Comparison of ENCODE assay signal across 9 cellular contexts in genomic region chr5:100731768-100732167, GRCh38.
DNase-seq lines count a peak whose midpoint lies in the region; ATAC-seq, FAIRE-seq and TF ChIP-seq lines count a peak whose summit lies in the region.
"Had no signal": no experiment of that assay in that cellular context is flagged by ENCODE, and none has a peak within 500 bp of the region (broad histone marks: within the 10 kb centered on the region; RNA-seq: fewer than 3 reads in every experiment).

No MANE protein-coding gene starts in this region.

- peak; percentile 39 for TF ChIP-seq POLR2A in GM19099 (IDR thresholded peaks at IDR 0.05; ENCODE audit: extremely low read depth, insufficient read length, low read depth)

- DNase-seq in DMS53 (lab: John Stamatoyannopoulos, UW) (peak; percentile 59), urothelium cell line (ENCODE audit: low spot score) (peak; percentile 8), GDM1 (lab: John Stamatoyannopoulos, UW) (no peak), HK-2 (ENCODE audit: unreplicated experiment) (no peak)
- DNase-seq in activated CD8-positive, alpha-beta T cell treated with anti-CD3 and anti-CD28 coated beads for 36 hours = peak; percentile 7
- DNase-seq in stimulated activated CD4-positive, alpha-beta T cell treated with anti-CD3 and anti-CD28 coated beads, Interleukin-1b, Interleukin-23, amount 100 ng/mL, for 48 hours = no peak
- DNase-seq: IMR-90 had no signal

- peak; percentile 96 for ATAC-seq in HG03108 (IDR thresholded peaks at IDR 0.05; ENCODE audit: unreplicated experiment)
- ATAC-seq in activated CD8-positive, alpha-beta T cell treated with anti-CD3 and anti-CD28 coated beads for 36 hours = peak; percentile 92

- TF ChIP-seq CTCF in activated CD8-positive, alpha-beta T cell treated with anti-CD3 and anti-CD28 coated beads for 36 hours (IDR thresholded peaks at IDR 0.05) = no peak

- intact Hi-C loops in activated CD8-positive, alpha-beta T cell treated with anti-CD3 and anti-CD28 coated beads for 36 hours (cut with micrococcal nuclease) = no loop called here

- no peak for FAIRE-seq in urothelium cell line (lab: Jason Lieb, UNC)

- H3K9me3 Mint-ChIP-seq in activated CD8-positive, alpha-beta T cell treated with anti-CD3 and anti-CD28 coated beads for 36 hours = no peaks in the 10 kb centered on the region

- H3K36me3 Mint-ChIP-seq in activated CD8-positive, alpha-beta T cell treated with anti-CD3 and anti-CD28 coated beads for 36 hours (ENCODE audit: low read depth) = no peaks in the 10 kb centered on the region

- peaks cover 8% of the 10 kb centered on the region for H3K4me1 Mint-ChIP-seq in activated CD8-positive, alpha-beta T cell treated with anti-CD3 and anti-CD28 coated beads for 36 hours (ENCODE audit: low read depth)

- POLR2A ChIA-PET in activated CD8-positive, alpha-beta T cell treated with anti-CD3 and anti-CD28 coated beads for 36 hours (lab: Charles Lee) = interaction anchor here (1.1 kb wide), 1 partner anchor 169 kb away, joined by 3 read pairs; no protein-coding TSS in a partner anchor

- H3K4me3 Mint-ChIP-seq in activated CD8-positive, alpha-beta T cell treated with anti-CD3 and anti-CD28 coated beads for 36 hours = peak overlapping the region; percentile 62

- H3K27ac Mint-ChIP-seq in activated CD8-positive, alpha-beta T cell treated with anti-CD3 and anti-CD28 coated beads for 36 hours = peak overlapping the region; percentile 84

- CTCF ChIA-PET in activated CD8-positive, alpha-beta T cell treated with anti-CD3 and anti-CD28 coated beads for 36 hours (lab: Charles Lee) = interaction anchor here (1.6 kb wide), 1 partner anchor 31 kb away, joined by 5 read pairs; no protein-coding TSS in a partner anchor

- no peaks in the 10 kb centered on the region for H3K27me3 Mint-ChIP-seq in activated CD8-positive, alpha-beta T cell treated with anti-CD3 and anti-CD28 coated beads for 36 hours

Comparison
In these comparisons a context has a peak if more than half of its experiments do, and no peak if none do; other contexts are left out.
1. DNase-seq: peak in DMS53 (single experiment), activated CD8-positive, alpha-beta T cell treated with anti-CD3 and anti-CD28 coated beads for 36 hours (single experiment) and urothelium cell line (single experiment); none in GDM1 (single experiment), HK-2 (single experiment) and stimulated activated CD4-positive, alpha-beta T cell treated with anti-CD3 and anti-CD28 coated beads, Interleukin-1b, Interleukin-23, amount 100 ng/mL, for 48 hours (single experiment).